ENCODE assay signal across 4 cellular contexts in genomic region chr6:27424851-27425250, GRCh38. TPM values are rescaled to one million over a fixed set of nuclear protein-coding genes. Genes with fewer than 3 reads are reported as not detected.
DNase-seq lines count a peak whose midpoint lies in the region; ATAC-seq, FAIRE-seq and TF ChIP-seq lines count a peak whose summit lies in the region.
"Not testable (repeated sequence)": the region's sequence is repeated elsewhere in the genome, so short reads cannot be mapped to it uniquely, and the experiment has no call there.

No MANE protein-coding gene starts in this region.

- BruUV-seq in K562 (replicated peaks; lab: Mats Ljungman, UMichigan): not testable (repeated sequence)

- not testable (repeated sequence) for H4K20me1 ChIP-seq in K562 (replicated peaks; ENCODE audit: control insufficient read depth, insufficient read depth, low read length)

- POLR2A ChIA-PET in K562 (lab: Yijun Ruan, JAX): not testable (repeated sequence)

- not testable (repeated sequence) for H3K9me1 ChIP-seq in K562 (ENCODE audit: control insufficient read depth, insufficient read depth, low read length)

- TF ChIP-seq CTCF in K562 (IDR thresholded peaks at IDR 0.05 in 2 of 3, conservative IDR thresholded peaks at IDR 0.05 in 1 of 3; ENCODE audit: insufficient read depth in 2 of 3, low read depth in 1 of 3, low read length in 3 of 3); dorsolateral prefrontal cortex (IDR thresholded peaks at IDR 0.05 in 54 of 56, conservative IDR thresholded peaks at IDR 0.05 in 2 of 56; ENCODE audit: low read depth in 1 of 56, partially characterized antibody in 56 of 56); testis (IDR thresholded peaks at IDR 0.05): not testable (repeated sequence)

- not testable (repeated sequence) for H3K36me3 ChIP-seq in K562 (ENCODE audit: control insufficient read depth, insufficient read depth, low read length); testis (ENCODE audit: low read depth, missing control alignments)

- not testable (repeated sequence) for ATAC-seq in K562

- WGBS in K562 (ENCODE audit: insufficient coverage, low coverage, missing lambda C conversion rate): 54% methylated on average over 18 of the region's 36 CpGs
- 68% methylated on average over 36 of the region's 36 CpGs; no CpG with 5 or more reads in 1 of the 2 donors for WGBS in testis, 2 donors

- H3K4me1 ChIP-seq in K562 (replicated peaks in 1 of 2; ENCODE audit: control insufficient read depth in 2 of 2, insufficient read depth in 2 of 2, low read length in 2 of 2); testis: not testable (repeated sequence)

- not testable (repeated sequence) for H3K27ac ChIP-seq in K562 (ENCODE audit: extremely low read depth, low read depth, low read length); testis
- H3K27ac ChIP-seq in dorsolateral prefrontal cortex (peak overlapping the region in 40 of 59 donors; percentile 8 to 80 (median 62)), temporal lobe (ENCODE audit: low read depth, low read length) (peak overlapping the region; percentile 17)

- H3K9ac ChIP-seq in K562 (ENCODE audit: insufficient read depth in 1 of 2, low read depth in 2 of 2, low read length in 2 of 2): not testable (repeated sequence)

- not testable (repeated sequence) for H3K4me2 ChIP-seq in K562 (ENCODE audit: insufficient read depth, low read length)

- CTCF ChIA-PET in K562 (lab: Yijun Ruan, JAX; ENCODE audit: low intra/inter-chr PET ratio): not testable (repeated sequence)

- TF ChIP-seq POLR2A in K562 (conservative IDR thresholded peaks at IDR 0.05); testis (IDR thresholded peaks at IDR 0.05): not testable (repeated sequence)

- not testable (repeated sequence) for DNase-seq in K562 (ENCODE audit: extremely low read depth in 1 of 4, low spot score in 3 of 4); dorsolateral prefrontal cortex; testis

- TF ChIP-seq RAD21 in K562 (CRISPR knock-in tag; conservative IDR thresholded peaks at IDR 0.05 in 1 of 2, IDR thresholded peaks at IDR 0.05 in 1 of 2): not testable (repeated sequence)

- in situ Hi-C loops in K562 (cut with MboI): not testable (repeated sequence)

- intact Hi-C loops in K562 (cut with micrococcal nuclease); dorsolateral prefrontal cortex (cut with DNase I); testis (cut with DNase I; ENCODE audit: low total_unique reads): not testable (repeated sequence)

- not testable (repeated sequence) for H3K9me3 ChIP-seq in K562 (replicated peaks; ENCODE audit: control insufficient read depth, insufficient read depth, low read depth, low read length); testis

- H2AFZ ChIP-seq in K562 (ENCODE audit: low read depth, low read length): not testable (repeated sequence)

- H3K79me2 ChIP-seq in K562 (ENCODE audit: control insufficient read depth, insufficient read depth, low read length): not testable (repeated sequence)

- not testable (repeated sequence) for H3K4me3 ChIP-seq in K562, dorsolateral prefrontal cortex
- H3K4me3 ChIP-seq in testis: peak overlapping the region; percentile 6 to 45

- not testable (repeated sequence) for TF ChIP-seq EP300 in K562 (IDR thresholded peaks at IDR 0.05; ENCODE audit: low read length)

- not testable (repeated sequence) for FAIRE-seq in K562 (lab: Jason Lieb, UNC)

- not testable (repeated sequence) for H3K27me3 ChIP-seq in K562 (ENCODE audit: control insufficient read depth in 2 of 2, insufficient read depth in 2 of 2, low read length in 2 of 2); dorsolateral prefrontal cortex; testis

TF ChIP-seq in K562, 482 proteins besides CTCF, POLR2A, EP300 and RAD21:
- TF ChIP-seq ZBTB33 (CRISPR knock-in tag; IDR thresholded peaks at IDR 0.05): peak; percentile 48; the same call in 1 of the 2 replicates

RNA-seq across cellular contexts. Expression of gene ZNF391, which starts 36.3 kb away (rescaled TPM):
- total RNA-seq in K562 (2011; cell fraction: chromatin; rRNA removed; ENCODE audit: low replicate concordance): 2.2 and 8.8 TPM in 2 replicates
- total RNA-seq in K562 (2011; cell fraction: nucleolus; rRNA removed): 2.0 and 2.9 TPM in 2 replicates
- total RNA-seq in K562 (2011; cell fraction: nucleoplasm; rRNA removed): 5.6 and 9.8 TPM in 2 replicates
- total RNA-seq in K562 (2014; rRNA removed): 4.0 and 7.2 TPM in 2 replicates
- 6.0 TPM in 2 replicates for total RNA-seq in K562 (2014; rRNA removed; fragmentation: Illumina TruSeq; extraction: Trizol)
- total RNA-seq in K562 (2015; rRNA removed; fragmentation: Illumina TruSeq; extraction: Trizol): 4.6 and 5.5 TPM in 2 replicates
- 5.7 and 5.8 TPM in 2 replicates for total RNA-seq in K562 (2021)
- 8.0 and 9.3 TPM in 2 replicates for polyA plus RNA-seq in K562 (2011; rRNA removed)
- 2.2 and 6.6 TPM in 2 replicates for polyA plus RNA-seq in K562 (2011; cell fraction: cytosol; rRNA removed)
- 3.2 and 3.9 TPM in 2 replicates for polyA plus RNA-seq in K562 (2011; cell fraction: nucleus; rRNA removed)
- polyA plus RNA-seq in K562 (2012): 3.8 and 5.0 TPM in 2 replicates
- polyA plus RNA-seq in K562 (2014; fragmentation: Illumina TruSeq; extraction: Trizol): 7.8 and 10.1 TPM in 2 replicates
- polyA plus RNA-seq in K562 (2014; fragmentation: Nextera tagmentation; extraction: Ambion mirVana): 1 to 10 TPM; 2.3 to 2.5 TPM
- polyA plus RNA-seq in K562 (2014; rRNA removed): 5.6 and 5.9 TPM in 2 replicates
- polyA minus RNA-seq in K562 (2011; rRNA and poly(A)+ RNA removed): 5.8 and 7.7 TPM in 2 replicates
- polyA minus RNA-seq in K562 (2011; cell fraction: cytosol; rRNA and poly(A)+ RNA removed): 2.1 and 3.1 TPM in 2 replicates
- 2.0 and 3.8 TPM in 2 replicates for polyA minus RNA-seq in K562 (2011; cell fraction: nucleus; rRNA and poly(A)+ RNA removed)
- total RNA-seq in dorsolateral prefrontal cortex: 10 to 100 TPM in 90 of 120 experiments, 1 to 10 TPM in 30; 4.1 to 20.8 (median 12.3) TPM
- 2.5 TPM for total RNA-seq in temporal lobe
- total RNA-seq in testis: 10 to 100 TPM; 11.8 to 12.5 TPM
- 13.1 TPM for polyA plus RNA-seq in testis (ENCODE audit: insufficient read depth, low read depth, low replicate concordance)

RNA-seq across cellular contexts. Expression of gene ZNF184, which starts 48.1 kb away (rescaled TPM):
- 6.7 and 29.3 TPM in 2 replicates for total RNA-seq in K562 (2011; cell fraction: chromatin; rRNA removed; ENCODE audit: low replicate concordance)
- total RNA-seq in K562 (2011; cell fraction: nucleolus; rRNA removed): 3.5 and 7.0 TPM in 2 replicates
- total RNA-seq in K562 (2011; cell fraction: nucleoplasm; rRNA removed): 6.2 and 9.2 TPM in 2 replicates
- total RNA-seq in K562 (2014; rRNA removed) (10.2 and 11.2 TPM in 2 replicates), K562 (2014; rRNA removed; fragmentation: Illumina TruSeq; extraction: Trizol) (21.6 and 25.5 TPM in 2 replicates), K562 (2015; rRNA removed; fragmentation: Illumina TruSeq; extraction: Trizol) (22.1 and 22.2 TPM in 2 replicates), K562 (2021) (10.7 and 11.0 TPM in 2 replicates), dorsolateral prefrontal cortex (10 to 100 TPM; 11.0 to 38.3 (median 22.4) TPM), temporal lobe (22.9 TPM), testis (10 to 100 TPM; 11.9 to 17.5 TPM)
- polyA plus RNA-seq in K562 (2011; rRNA removed) (11.6 and 13.8 TPM in 2 replicates), K562 (2014; fragmentation: Illumina TruSeq; extraction: Trizol) (12.8 and 16.2 TPM in 2 replicates), K562 (2014; fragmentation: Nextera tagmentation; extraction: Ambion mirVana) (10 to 100 TPM in 1 of 2 experiments, 1 to 10 TPM in 1; 7.6 to 12.8 TPM), K562 (2014; rRNA removed) (7.7 and 9.0 TPM in 2 replicates), testis (ENCODE audit: insufficient read depth, low read depth, low replicate concordance) (11.4 TPM)
- 1.7 and 4.6 TPM in 2 replicates for polyA plus RNA-seq in K562 (2011; cell fraction: cytosol; rRNA removed)
- 4.5 and 9.0 TPM in 2 replicates for polyA plus RNA-seq in K562 (2011; cell fraction: nucleus; rRNA removed)
- polyA plus RNA-seq in K562 (2012): 7.6 and 9.3 TPM in 2 replicates
- 18.5 and 30.8 TPM in 2 replicates for polyA minus RNA-seq in K562 (2011; rRNA and poly(A)+ RNA removed)
- polyA minus RNA-seq in K562 (2011; cell fraction: cytosol; rRNA and poly(A)+ RNA removed): 7.3 and 7.5 TPM in 2 replicates
- polyA minus RNA-seq in K562 (2011; cell fraction: nucleus; rRNA and poly(A)+ RNA removed): 6.5 and 12.1 TPM in 2 replicates
